1 cellular context compared by ENCODE assay signal in genomic region chr1:13730751-13731482, GRCh38.
TF ChIP-seq lines count a peak whose summit lies in the region.

No MANE protein-coding gene starts in this region.

TF ChIP-seq in SK-N-SH, 30 proteins besides CTCF, POLR2A, EP300 and RAD21 (continued from another document):
- TF ChIP-seq FOSL2 (IDR thresholded peaks at IDR 0.05; ENCODE audit: borderline replicate concordance, low read depth) (no peak), TCF12 (IDR thresholded peaks at IDR 0.05) (no peak)
